In genomic region chr5:149594206-149594895, GRCh38 we compare ENCODE assay signal across 16 cellular contexts. TPM values are rescaled to one million over a fixed set of nuclear protein-coding genes. Genes with fewer than 3 reads are reported as not detected.
A peak's percentile ranks its signal among the peaks of the same experiment; 100 is the strongest.
DNase-seq lines count a peak whose midpoint lies in the region; ATAC-seq and TF ChIP-seq lines count a peak whose summit lies in the region.
"Had no signal": no experiment of that assay in that cellular context is flagged by ENCODE, and none has a peak within 500 bp of the region (broad histone marks: within the 10 kb centered on the region; RNA-seq: fewer than 3 reads in every experiment).

No MANE protein-coding gene starts in this region.

- peak; percentile 24 for DNase-seq in astrocyte of the spinal cord (ENCODE audit: low read depth, low spot score)
- no peak for DNase-seq in erythroblast (lab: John Stamatoyannopoulos, UW)
- DNase-seq in substantia nigra (lab: John Stamatoyannopoulos, UW), result no peak
- DNase-seq in amygdala (lab: John Stamatoyannopoulos, UW), result no peak
- no peak for DNase-seq in activated naive CD4-positive, alpha-beta T cell treated with anti-CD3 and anti-CD28 coated beads, Interleukin-2, amount 50 U/mL, for 72 hours (ENCODE audit: low spot score in 2 of 2)
- DNase-seq: DND-41, GF-D8, H9, MV-4-11, NCI-H1930, NCI-H446, NCI-H69, SHP77 treated with DMSO at 0.1 percent for 48 hours had no signal

- no peaks in the 10 kb centered on the region for H3K36me3 Mint-ChIP-seq in activated naive CD4-positive, alpha-beta T cell treated with anti-CD3 and anti-CD28 coated beads, Interleukin-2, amount 50 U/mL, for 72 hours

- H3K36me3 ChIP-seq in DOHH2 (ENCODE audit: control insufficient read depth, low read length), result peaks cover 6% of the 10 kb centered on the region

- no peak overlapping the region for H3K27ac Mint-ChIP-seq in activated naive CD4-positive, alpha-beta T cell treated with anti-CD3 and anti-CD28 coated beads, Interleukin-2, amount 50 U/mL, for 72 hours
- H3K27ac Mint-ChIP-seq: H9 had no signal

- peaks cover 85% of the 10 kb centered on the region for H3K4me1 ChIP-seq in DOHH2 (ENCODE audit: control insufficient read depth, low read length)

- peak overlapping the region; percentile 91 for H3K27ac ChIP-seq in DOHH2 (ENCODE audit: low read depth, low read length)
- peak overlapping the region; percentile 14 for H3K27ac ChIP-seq in substantia nigra (ENCODE audit: low read depth, low read length, poor library complexity, severe bottlenecking)

- no peaks in the 10 kb centered on the region for H3K27me3 ChIP-seq in DOHH2 (ENCODE audit: control insufficient read depth, low read length)

- H3K4me3 ChIP-seq in DOHH2 (ENCODE audit: low read length) (no peak overlapping the region), astrocyte of the spinal cord (ENCODE audit: low read depth, low read length) (no peak overlapping the region)

- peaks cover 18% of the 10 kb centered on the region for H3K79me2 ChIP-seq in DOHH2 (ENCODE audit: control insufficient read depth, low read length)

- H3F3A ChIP-seq in DOHH2 (ENCODE audit: control insufficient read depth, insufficient read depth), result peaks cover 34% of the 10 kb centered on the region

- ATAC-seq in HG03565 (IDR thresholded peaks at IDR 0.05; ENCODE audit: unreplicated experiment) (no peak), HG02678 (IDR thresholded peaks at IDR 0.05; ENCODE audit: unreplicated experiment) (no peak)
- no peak for ATAC-seq in activated naive CD4-positive, alpha-beta T cell treated with anti-CD3 and anti-CD28 coated beads, Interleukin-2, amount 50 U/mL, for 72 hours

- no peaks in the 10 kb centered on the region for H3K9me3 ChIP-seq in DOHH2 (ENCODE audit: control insufficient read depth, insufficient read depth, low read length)

- H3K4me2 ChIP-seq in DOHH2 (ENCODE audit: low read length), result no peak overlapping the region

- no peaks in the 10 kb centered on the region for H3K9me2 ChIP-seq in DOHH2 (replicated peaks; ENCODE audit: control insufficient read depth, low read length)

- no peaks in the 10 kb centered on the region for H3K9me3 Mint-ChIP-seq in activated naive CD4-positive, alpha-beta T cell treated with anti-CD3 and anti-CD28 coated beads, Interleukin-2, amount 50 U/mL, for 72 hours
- H3K9me3 Mint-ChIP-seq: H9 had no signal

- TF ChIP-seq CTCF in DOHH2 (IDR thresholded peaks at IDR 0.05; ENCODE audit: low read depth, low read length, poor library complexity, severe bottlenecking), result no peak
- no peak for TF ChIP-seq CTCF in astrocyte of the spinal cord (IDR thresholded peaks at IDR 0.05; ENCODE audit: low read depth, low read length)

- peak; percentile 15 for TF ChIP-seq POLR2A in erythroblast (IDR thresholded peaks at IDR 0.05; ENCODE audit: low read length)

- no peaks in the 10 kb centered on the region for H4K20me1 ChIP-seq in DOHH2 (ENCODE audit: control insufficient read depth, insufficient read depth, low read depth, low read length)

- in situ Hi-C loops in astrocyte of the spinal cord (cut with HindIII; ENCODE audit: low sequenced_read_pairs), result no loop called here

RNA-seq across cellular contexts. Expression of gene ARHGEF37, which starts 13.1 kb away (rescaled TPM):
- total RNA-seq in activated naive CD4-positive, alpha-beta T cell treated with anti-CD3 and anti-CD28 coated beads, Interleukin-2, amount 50 U/mL, for 72 hours, result 1 to 10 TPM in 1 of 2 donors, under 1 TPM in 1; 0.41 to 1.8 TPM

RNA-seq across cellular contexts. Expression of gene CSNK1A1, which starts 43.1 kb away (rescaled TPM):
- 100 to 1,000 TPM; 148 to 197 TPM for total RNA-seq in activated naive CD4-positive, alpha-beta T cell treated with anti-CD3 and anti-CD28 coated beads, Interleukin-2, amount 50 U/mL, for 72 hours
